22 cellular contexts compared by ENCODE assay signal in the genomic region with DNA sequence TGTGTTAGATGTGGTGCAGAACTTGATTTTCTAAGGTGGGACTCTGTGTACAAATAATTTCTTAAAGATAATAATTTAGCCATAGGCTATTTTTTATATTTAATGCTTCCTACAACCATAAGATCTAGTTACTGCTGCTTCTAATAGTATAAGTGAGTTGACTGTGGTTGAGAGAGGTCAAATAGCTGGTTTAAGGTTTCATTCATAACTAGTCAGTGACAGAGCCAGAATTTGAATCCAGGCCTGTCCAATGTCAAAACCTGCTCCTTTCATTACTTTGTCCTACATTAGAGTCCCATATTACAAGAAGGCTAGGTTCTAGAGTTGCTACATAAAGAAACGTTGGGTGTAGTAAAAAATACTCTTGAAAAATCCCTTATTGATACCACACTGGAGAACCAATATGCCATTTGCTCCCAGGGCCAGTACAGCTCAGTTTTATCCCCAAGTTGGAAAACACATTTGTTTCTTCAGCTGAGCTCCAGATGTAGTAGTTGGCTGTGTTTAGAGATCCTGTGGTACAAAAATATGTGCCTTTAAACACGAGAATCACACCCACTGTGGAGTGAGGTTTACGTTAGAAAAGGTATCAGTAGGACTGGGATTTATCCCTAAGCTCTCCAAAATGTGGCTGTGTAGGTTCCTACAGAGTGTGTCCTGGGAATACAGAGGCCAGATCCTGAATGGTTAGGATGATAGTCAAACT.
DNase-seq lines count a peak whose midpoint lies in the region; ATAC-seq and TF ChIP-seq lines count a peak whose summit lies in the region.
"Had no signal": no experiment of that assay in that cellular context is flagged by ENCODE, and none has a peak within 500 bp of the region (broad histone marks: within the 10 kb centered on the region; RNA-seq: fewer than 3 reads in every experiment).

No MANE protein-coding gene starts in this region.

- TF ChIP-seq EP300 in gastroesophageal sphincter (IDR thresholded peaks at IDR 0.05), result no peak

- H3K9me3 ChIP-seq in gastroesophageal sphincter (no peaks in the 10 kb centered on the region), uterus (no peaks in the 10 kb centered on the region)
- H3K9me3 ChIP-seq: BLaER1, Caco-2, Peyer's patch, transverse colon had no signal

- H3K27me3 ChIP-seq in gastroesophageal sphincter (no peaks in the 10 kb centered on the region), uterus (no peaks in the 10 kb centered on the region)
- H3K27me3 ChIP-seq: Peyer's patch, transverse colon had no signal

- TF ChIP-seq CTCF in gastroesophageal sphincter (IDR thresholded peaks at IDR 0.05) (no peak), uterus (IDR thresholded peaks at IDR 0.05) (no peak)

- H3K27ac ChIP-seq in caudate nucleus (ENCODE audit: low read depth, low read length) (peak overlapping the region; percentile 36), gastroesophageal sphincter (peak overlapping the region; percentile 70 to 85 (median 78)), uterus (peak overlapping the region; percentile 53 to 70)
- H3K27ac ChIP-seq: BLaER1, Peyer's patch, transverse colon had no signal

- no peak for ATAC-seq in gastroesophageal sphincter
- ATAC-seq: WTC11 had no signal

- no peak for TF ChIP-seq POLR2A in gastroesophageal sphincter (IDR thresholded peaks at IDR 0.05)
- TF ChIP-seq POLR2A in uterus (IDR thresholded peaks at IDR 0.05), result no peak

- DNase-seq in HCEC 1CT (peak; percentile 22), caudate nucleus (lab: John Stamatoyannopoulos, UW) (no peak), uterus (no peak), OCI-M2 (lab: John Stamatoyannopoulos, UW; ENCODE audit: unreplicated experiment) (no peak), T-helper 2 cell (no peak), NCI-H2196 treated with DMSO at 0.1 percent for 48 hours (lab: John Stamatoyannopoulos, UW; ENCODE audit: unreplicated experiment) (no peak)
- DNase-seq: activated CD4-positive, alpha-beta memory T cell treated with anti-CD3 and anti-CD28 coated beads, Interleukin-2, amount 10 ng/mL, durations not matched to agents 7 days and 5 days; activated naive CD4-positive, alpha-beta T cell; activated T-cell treated with anti-CD3 and anti-CD28 coated beads, Interleukin-2, amount 50 U/mL, for 1 hour; Caco-2; cortex of kidney; EL; Karpas-422; NCI-H1105; NK-92 treated with Interleukin-12 subunit alpha and Interleukin-12 subunit beta, amount 100 ng/mL, for 24 hours; Peyer's patch; posterior cingulate gyrus; stimulated activated naive B cell treated with anti-CD40 and anti-IgM and Interleukin-4, amounts not matched to agents 10 μg/mL and 1 μg/mL and 100 μg/mL, for 72 hours; transverse colon had no signal

- intact Hi-C loops in uterus (cut with DNase I; ENCODE audit: low total_unique reads), result no loop called here

- 13 to 50% methylated on average over 1 to 3 of the region's 3 CpGs for WGBS in gastroesophageal sphincter (ENCODE audit: low coverage in 1 of 2), 2 donors

- no peaks in the 10 kb centered on the region for H3K36me3 ChIP-seq in gastroesophageal sphincter
- no peaks in the 10 kb centered on the region for H3K36me3 ChIP-seq in uterus
- H3K36me3 ChIP-seq: BLaER1, Peyer's patch, transverse colon had no signal

- H3K4me1 ChIP-seq in gastroesophageal sphincter, result peaks cover 0 to 16% (median 0%) of the 10 kb centered on the region in 3 donors
- H3K4me1 ChIP-seq in uterus, result no peaks in the 10 kb centered on the region
- H3K4me1 ChIP-seq: BLaER1, Caco-2, Peyer's patch had no signal

- H3K4me3 ChIP-seq in gastroesophageal sphincter (no peak overlapping the region), uterus (no peak overlapping the region)
- H3K4me3 ChIP-seq: BLaER1, Peyer's patch, transverse colon had no signal
